ENCODE assay signal across 8 cellular contexts in genomic region chr10:70221030-70221429, GRCh38. TPM values are rescaled to one million over a fixed set of nuclear protein-coding genes. Genes with fewer than 3 reads are reported as not detected.
DNase-seq lines count a peak whose midpoint lies in the region; ATAC-seq and TF ChIP-seq lines count a peak whose summit lies in the region.

No MANE protein-coding gene starts in this region.

- no peaks in the 10 kb centered on the region for H3K36me3 ChIP-seq in CD8-positive, alpha-beta T cell (ENCODE audit: insufficient read depth, low read length)
- H3K36me3 ChIP-seq in spleen: peaks cover 0 to 29% (median 6%) of the 10 kb centered on the region in 6 donors

- H3K4me1 ChIP-seq in CD8-positive, alpha-beta T cell (ENCODE audit: insufficient read depth, low read length): peaks cover 4% of the 10 kb centered on the region
- peaks cover 0 to 10% (median 9%) of the 10 kb centered on the region in 6 donors for H3K4me1 ChIP-seq in spleen

- TF ChIP-seq CTCF in CD8-positive, alpha-beta T cell (IDR thresholded peaks at IDR 0.05): no peak
- no peak for TF ChIP-seq CTCF in natural killer cell (IDR thresholded peaks at IDR 0.05)
- TF ChIP-seq CTCF in spleen (IDR thresholded peaks at IDR 0.05 in 8 of 11, conservative IDR thresholded peaks at IDR 0.05 in 3 of 11): no peak

- H3K9me3 ChIP-seq in CD8-positive, alpha-beta T cell (ENCODE audit: low read length): no peaks in the 10 kb centered on the region
- no peaks in the 10 kb centered on the region for H3K9me3 ChIP-seq in spleen

- DNase-seq in CD8-positive, alpha-beta T cell: no peak
- DNase-seq in activated T-helper 2 cell treated with anti-CD3 and anti-CD28 coated beads, Interferon-gamma antibody, Interleukin-2, Interleukin-4, amounts not matched to agents 10 μg/mL and 5 μg/mL and 100 μg/mL, durations not matched to agents 14 hours and 24 hours and 36 hours (ENCODE audit: low spot score): no peak
- DNase-seq in natural killer cell: no peak
- DNase-seq in dedifferentiated amniotic fluid mesenchymal stem cell (ENCODE audit: extremely low spot score): no peak
- no peak for DNase-seq in spleen
- DNase-seq in DMS114 treated with DMSO at 0.1 percent for 48 hours (lab: John Stamatoyannopoulos, UW; ENCODE audit: unreplicated experiment): no peak
- no peak for DNase-seq in NCI-H1092 treated with DMSO at 0.1 percent for 48 hours (lab: John Stamatoyannopoulos, UW)

- H3K4me1 Mint-ChIP-seq in CD8-positive, alpha-beta T cell (ENCODE audit: low read depth): peaks cover 14% of the 10 kb centered on the region
- peaks cover 32% of the 10 kb centered on the region for H3K4me1 Mint-ChIP-seq in activated T-helper 2 cell treated with anti-CD3 and anti-CD28 coated beads, Interferon-gamma antibody, Interleukin-2, Interleukin-4, amounts not matched to agents 10 μg/mL and 5 μg/mL and 100 μg/mL, durations not matched to agents 14 hours and 24 hours and 36 hours (ENCODE audit: low read depth)
- peaks cover 9 to 12% of the 10 kb centered on the region in 2 donors for H3K4me1 Mint-ChIP-seq in natural killer cell

- no peak overlapping the region for H3K4me3 ChIP-seq in CD8-positive, alpha-beta T cell (ENCODE audit: low read depth, low read length)
- no peak overlapping the region for H3K4me3 ChIP-seq in spleen

- H3K9me3 Mint-ChIP-seq in CD8-positive, alpha-beta T cell: no peaks in the 10 kb centered on the region
- H3K9me3 Mint-ChIP-seq in activated T-helper 2 cell treated with anti-CD3 and anti-CD28 coated beads, Interferon-gamma antibody, Interleukin-2, Interleukin-4, amounts not matched to agents 10 μg/mL and 5 μg/mL and 100 μg/mL, durations not matched to agents 14 hours and 24 hours and 36 hours: no peaks in the 10 kb centered on the region
- no peaks in the 10 kb centered on the region for H3K9me3 Mint-ChIP-seq in natural killer cell

- no peaks in the 10 kb centered on the region for H3K27me3 Mint-ChIP-seq in CD8-positive, alpha-beta T cell (ENCODE audit: low read depth)
- H3K27me3 Mint-ChIP-seq in activated T-helper 2 cell treated with anti-CD3 and anti-CD28 coated beads, Interferon-gamma antibody, Interleukin-2, Interleukin-4, amounts not matched to agents 10 μg/mL and 5 μg/mL and 100 μg/mL, durations not matched to agents 14 hours and 24 hours and 36 hours (ENCODE audit: low read depth): no peaks in the 10 kb centered on the region
- no peaks in the 10 kb centered on the region for H3K27me3 Mint-ChIP-seq in natural killer cell (ENCODE audit: low read depth in 2 of 2)

- H3K27me3 ChIP-seq in CD8-positive, alpha-beta T cell (ENCODE audit: insufficient read depth, low read length): no peaks in the 10 kb centered on the region
- H3K27me3 ChIP-seq in spleen (replicated peaks in 1 of 7): no peaks in the 10 kb centered on the region

- WGBS in spleen, 5 donors: 30 to 53% (median 37%) methylated on average over 1 of the region's 1 CpG

- no peak overlapping the region for H3K4me3 Mint-ChIP-seq in CD8-positive, alpha-beta T cell
- peak overlapping the region; percentile 60 for H3K4me3 Mint-ChIP-seq in activated T-helper 2 cell treated with anti-CD3 and anti-CD28 coated beads, Interferon-gamma antibody, Interleukin-2, Interleukin-4, amounts not matched to agents 10 μg/mL and 5 μg/mL and 100 μg/mL, durations not matched to agents 14 hours and 24 hours and 36 hours (ENCODE audit: low read depth)
- H3K4me3 Mint-ChIP-seq in natural killer cell: peak overlapping the region; percentile 60

- ATAC-seq in CD8-positive, alpha-beta T cell: no peak
- peak; percentile 31 for ATAC-seq in GM21529 (IDR thresholded peaks at IDR 0.05; ENCODE audit: unreplicated experiment)
- no peak for ATAC-seq in natural killer cell

- POLR2A ChIA-PET in CD8-positive, alpha-beta T cell (lab: Charles Lee): interaction anchor here (0.9 to 2.6 kb wide), 6 partner anchors 12 to 183 kb away, joined by 3 to 14 read pairs (median 6); partner anchors contain the start of genes EIF4EBP2, PPA1 and TYSND1

- TF ChIP-seq POLR2A in spleen (IDR thresholded peaks at IDR 0.05): no peak

- H3K36me3 Mint-ChIP-seq in CD8-positive, alpha-beta T cell: peaks cover 25% of the 10 kb centered on the region
- peaks cover 43% of the 10 kb centered on the region for H3K36me3 Mint-ChIP-seq in activated T-helper 2 cell treated with anti-CD3 and anti-CD28 coated beads, Interferon-gamma antibody, Interleukin-2, Interleukin-4, amounts not matched to agents 10 μg/mL and 5 μg/mL and 100 μg/mL, durations not matched to agents 14 hours and 24 hours and 36 hours (ENCODE audit: low read depth)
- H3K36me3 Mint-ChIP-seq in natural killer cell: no peaks in the 10 kb centered on the region

- peak overlapping the region; percentile 55 for H3K27ac Mint-ChIP-seq in CD8-positive, alpha-beta T cell
- no peak overlapping the region for H3K27ac Mint-ChIP-seq in activated T-helper 2 cell treated with anti-CD3 and anti-CD28 coated beads, Interferon-gamma antibody, Interleukin-2, Interleukin-4, amounts not matched to agents 10 μg/mL and 5 μg/mL and 100 μg/mL, durations not matched to agents 14 hours and 24 hours and 36 hours
- H3K27ac Mint-ChIP-seq in natural killer cell: peak overlapping the region; percentile 54 to 67

- no peak overlapping the region for H3K27ac ChIP-seq in CD8-positive, alpha-beta T cell (ENCODE audit: low read depth, low read length)
- H3K27ac ChIP-seq in spleen: peak overlapping the region in 4 of 8 donors; percentile 10 to 40 (median 22)

- intact Hi-C loops in CD8-positive, alpha-beta T cell (cut with DNase I, micrococcal nuclease): loop anchor here (1.0 to 10.0 kb wide), 8 partner anchors 12 to 661 kb away; partner anchors contain the start of gene PPA1 (in 1 of the 2)
- intact Hi-C loops in activated T-helper 2 cell treated with anti-CD3 and anti-CD28 coated beads, Interferon-gamma antibody, Interleukin-2, Interleukin-4, amounts not matched to agents 10 μg/mL and 5 μg/mL and 100 μg/mL, durations not matched to agents 14 hours and 24 hours and 36 hours (cut with micrococcal nuclease): loop anchor here (1.0 kb wide), 2 partner anchors 11 to 143 kb away; no protein-coding TSS in a partner anchor
- intact Hi-C loops in natural killer cell (cut with micrococcal nuclease) (loop anchor here (1.0 to 5.0 kb wide), 2 partner anchors 51 to 143 kb away; no protein-coding TSS in a partner anchor), spleen (cut with DNase I; ENCODE audit: low total_unique reads) (no loop called here)

- CTCF ChIA-PET in CD8-positive, alpha-beta T cell (lab: Charles Lee): interaction anchor here (0.6 to 11.3 kb wide), 29 partner anchors 11 to 600 kb away, joined by 3 to 370 read pairs (median 6); partner anchors contain the start of genes PPA1, SAR1A and TYSND1

RNA-seq across cellular contexts. Expression of gene PPA1, which starts 12.2 kb away (rescaled TPM):
- 10 to 100 TPM; 79.9 to 83.1 TPM for total RNA-seq in CD8-positive, alpha-beta T cell
- total RNA-seq in activated T-helper 2 cell treated with anti-CD3 and anti-CD28 coated beads, Interferon-gamma antibody, Interleukin-2, Interleukin-4, amounts not matched to agents 10 μg/mL and 5 μg/mL and 100 μg/mL, durations not matched to agents 14 hours and 24 hours and 36 hours: 405 and 419 TPM in 2 replicates
- total RNA-seq in natural killer cell (10 to 100 TPM; 17.0 to 26.5 (median 19.2) TPM), spleen (10 to 100 TPM; 54.8 to 83.3 (median 75.5) TPM)
- polyA plus RNA-seq in spleen: 100 to 1,000 TPM; 120 to 133 (median 121) TPM

RNA-seq across cellular contexts. Expression of gene SAR1A, which starts 50.7 kb away (rescaled TPM):
- total RNA-seq in CD8-positive, alpha-beta T cell: 100 to 1,000 TPM; 196 to 206 TPM
- total RNA-seq in activated T-helper 2 cell treated with anti-CD3 and anti-CD28 coated beads, Interferon-gamma antibody, Interleukin-2, Interleukin-4, amounts not matched to agents 10 μg/mL and 5 μg/mL and 100 μg/mL, durations not matched to agents 14 hours and 24 hours and 36 hours: 115 and 129 TPM in 2 replicates
- total RNA-seq in natural killer cell (100 to 1,000 TPM; 200 to 212 (median 206) TPM), spleen (100 to 1,000 TPM in 1 of 7 donors, 10 to 100 TPM in 6; 63.6 to 107 (median 79.5) TPM)
- polyA plus RNA-seq in spleen: 10 to 100 TPM; 27.3 to 33.2 (median 28.4) TPM
